ENCODE assay signal across 32 cellular contexts in the genomic region with DNA sequence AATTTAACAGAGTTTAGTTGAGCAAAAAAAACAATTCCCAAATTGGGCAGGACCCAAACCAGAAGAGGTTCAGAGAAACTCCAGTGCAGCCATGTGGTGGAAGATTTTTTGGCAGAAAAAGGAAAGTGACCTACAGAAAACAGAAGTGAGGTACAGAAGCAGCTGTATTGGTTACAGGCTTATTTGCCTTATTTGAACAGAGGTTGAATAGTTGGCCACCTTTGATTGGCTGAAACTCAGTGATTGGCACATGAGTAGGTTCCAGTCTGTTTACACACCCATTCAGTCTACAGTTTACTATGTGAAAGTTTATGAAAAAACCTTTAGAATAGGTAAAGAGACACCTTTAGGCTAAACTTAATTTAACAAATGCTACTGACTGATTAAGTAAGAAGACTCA.
"Had no signal": no experiment of that assay in that cellular context is flagged by ENCODE, and none has a peak within 500 bp of the region (broad histone marks: within the 10 kb centered on the region; RNA-seq: fewer than 3 reads in every experiment).

No MANE protein-coding gene starts in this region.

- DNase-seq: activated B cell treated with CpG ODN at 0.5 μM for 24 hours; activated CD4-positive, alpha-beta T cell treated with anti-CD3 and anti-CD28 coated beads for 48 hours; activated CD4-positive, alpha-beta T cell treated with anti-CD3 and anti-CD28 coated beads, Interleukin-2, amount 50 U/mL, for 1 hour; activated CD4-positive, alpha-beta T cell treated with anti-CD3 and anti-CD28 coated beads, Interleukin-2, amount 50 U/mL, for 48 hours; activated CD8-positive, alpha-beta memory T cell treated with anti-CD3 and anti-CD28 coated beads for 24 hours; activated CD8-positive, alpha-beta T cell treated with anti-CD3 and anti-CD28 coated beads for 36 hours; activated effector memory CD4-positive, alpha-beta T cell treated with anti-CD3 and anti-CD28 coated beads, Interleukin-2, amount 50 U/mL, for 16 hours; activated naive CD4-positive, alpha-beta T cell treated with anti-CD3 and anti-CD28 coated beads for 36 hours; activated naive CD8-positive, alpha-beta T cell treated with anti-CD3 and anti-CD28 coated beads for 36 hours; activated naive CD8-positive, alpha-beta T cell treated with anti-CD3 and anti-CD28 coated beads, Interleukin-2, amount 50 U/mL, for 24 hours; activated T-cell treated with anti-CD3 and anti-CD28 coated beads, Interleukin-2, amount 50 U/mL, for 4 hours; adrenal gland; amygdala; aorta; body of pancreas; caudate nucleus; cortex of kidney; dermis blood vessel endothelial cell; effector CD4-positive, alpha-beta T cell; effector memory CD8-positive, alpha-beta T cell; erythroblast; foreskin keratinocyte; gastrocnemius medialis; glutamatergic neuron; heart left ventricle; T1000; WERI-Rb-1 had no signal

- H3K4me3 ChIP-seq: adrenal gland, body of pancreas, esophagus muscularis mucosa, gastrocnemius medialis, heart left ventricle had no signal

- H3K4me1 Mint-ChIP-seq: activated B cell treated with CpG ODN at 0.5 μM for 24 hours; activated naive CD4-positive, alpha-beta T cell treated with anti-CD3 and anti-CD28 coated beads, Interleukin-2, amount 50 U/mL, for 24 hours; activated naive CD8-positive, alpha-beta T cell treated with anti-CD3 and anti-CD28 coated beads for 36 hours; activated naive CD8-positive, alpha-beta T cell treated with anti-CD3 and anti-CD28 coated beads, Interleukin-2, amount 50 U/mL, for 24 hours had no signal

- H3K9me3 ChIP-seq: adrenal gland, body of pancreas, esophagus muscularis mucosa, gastrocnemius medialis, heart left ventricle had no signal

- H3K27ac ChIP-seq: adrenal gland, body of pancreas, esophagus muscularis mucosa, foreskin keratinocyte, gastrocnemius medialis, heart left ventricle, WERI-Rb-1 had no signal

- H3K27ac Mint-ChIP-seq: activated B cell treated with CpG ODN at 0.5 μM for 24 hours; activated CD8-positive, alpha-beta T cell treated with anti-CD3 and anti-CD28 coated beads for 36 hours; activated naive CD4-positive, alpha-beta T cell treated with anti-CD3 and anti-CD28 coated beads for 36 hours; activated naive CD4-positive, alpha-beta T cell treated with anti-CD3 and anti-CD28 coated beads, Interleukin-2, amount 50 U/mL, for 24 hours; activated naive CD8-positive, alpha-beta T cell treated with anti-CD3 and anti-CD28 coated beads for 36 hours; activated naive CD8-positive, alpha-beta T cell treated with anti-CD3 and anti-CD28 coated beads, Interleukin-2, amount 50 U/mL, for 24 hours; activated T-helper 2 cell treated with anti-CD3 and anti-CD28 coated beads, Interferon-gamma antibody, Interleukin-2, Interleukin-4, amounts not matched to agents 10 μg/mL and 5 μg/mL and 100 μg/mL, durations not matched to agents 14 hours and 24 hours and 36 hours; effector memory CD8-positive, alpha-beta T cell; T-helper 2 cell treated with Interferon-gamma antibody and Interleukin-4, amounts not matched to agents 5 μg/mL and 100 μg/mL, for 36 hours had no signal

- H3K36me3 ChIP-seq: adrenal gland, gastrocnemius medialis, WERI-Rb-1 had no signal

- H3K36me3 Mint-ChIP-seq: activated naive CD4-positive, alpha-beta T cell treated with anti-CD3 and anti-CD28 coated beads, Interleukin-2, amount 50 U/mL, for 24 hours; activated naive CD8-positive, alpha-beta T cell treated with anti-CD3 and anti-CD28 coated beads for 36 hours had no signal

- H3K27me3 ChIP-seq: adrenal gland, body of pancreas, esophagus muscularis mucosa, foreskin keratinocyte, gastrocnemius medialis, heart left ventricle had no signal

- H3K27me3 Mint-ChIP-seq: activated CD8-positive, alpha-beta T cell treated with anti-CD3 and anti-CD28 coated beads for 36 hours; activated naive CD4-positive, alpha-beta T cell treated with anti-CD3 and anti-CD28 coated beads, Interleukin-2, amount 50 U/mL, for 24 hours; activated naive CD8-positive, alpha-beta T cell treated with anti-CD3 and anti-CD28 coated beads for 36 hours; activated naive CD8-positive, alpha-beta T cell treated with anti-CD3 and anti-CD28 coated beads, Interleukin-2, amount 50 U/mL, for 24 hours; effector memory CD8-positive, alpha-beta T cell had no signal

- ATAC-seq: activated CD4-positive, CD25-positive, alpha-beta regulatory T cell treated with anti-CD3 and anti-CD28 coated beads, Interleukin-2, amount 50 U/mL, for 24 hours; activated CD8-positive, alpha-beta T cell treated with anti-CD3 and anti-CD28 coated beads for 36 hours; activated naive CD8-positive, alpha-beta T cell treated with anti-CD3 and anti-CD28 coated beads, Interleukin-2, amount 50 U/mL, for 24 hours; activated T-cell treated with anti-CD3 and anti-CD28 coated beads, Interleukin-2, amount 50 U/mL, for 4 hours; body of pancreas; effector memory CD8-positive, alpha-beta T cell; foreskin keratinocyte; gastrocnemius medialis; heart left ventricle had no signal

- H3K9me3 Mint-ChIP-seq: activated B cell treated with CpG ODN at 0.5 μM for 24 hours; activated CD8-positive, alpha-beta T cell treated with anti-CD3 and anti-CD28 coated beads for 36 hours; activated naive CD4-positive, alpha-beta T cell treated with anti-CD3 and anti-CD28 coated beads for 36 hours; activated naive CD4-positive, alpha-beta T cell treated with anti-CD3 and anti-CD28 coated beads, Interleukin-2, amount 50 U/mL, for 24 hours; activated naive CD8-positive, alpha-beta T cell treated with anti-CD3 and anti-CD28 coated beads for 36 hours; activated naive CD8-positive, alpha-beta T cell treated with anti-CD3 and anti-CD28 coated beads, Interleukin-2, amount 50 U/mL, for 24 hours; activated T-cell treated with anti-CD3 and anti-CD28 coated beads, Interleukin-2, amount 50 U/mL, for 4 hours; activated T-helper 2 cell treated with anti-CD3 and anti-CD28 coated beads, Interferon-gamma antibody, Interleukin-2, Interleukin-4, amounts not matched to agents 10 μg/mL and 5 μg/mL and 100 μg/mL, durations not matched to agents 14 hours and 24 hours and 36 hours; effector memory CD8-positive, alpha-beta T cell; T-helper 2 cell treated with Interferon-gamma antibody and Interleukin-4, amounts not matched to agents 5 μg/mL and 100 μg/mL, for 36 hours had no signal

- H3K4me1 ChIP-seq: adrenal gland, body of pancreas, esophagus muscularis mucosa, gastrocnemius medialis had no signal

- H3K4me3 Mint-ChIP-seq: activated B cell treated with CpG ODN at 0.5 μM for 24 hours; activated CD8-positive, alpha-beta T cell treated with anti-CD3 and anti-CD28 coated beads for 36 hours; activated naive CD4-positive, alpha-beta T cell treated with anti-CD3 and anti-CD28 coated beads for 36 hours; activated naive CD4-positive, alpha-beta T cell treated with anti-CD3 and anti-CD28 coated beads, Interleukin-2, amount 50 U/mL, for 24 hours; activated naive CD8-positive, alpha-beta T cell treated with anti-CD3 and anti-CD28 coated beads for 36 hours; activated naive CD8-positive, alpha-beta T cell treated with anti-CD3 and anti-CD28 coated beads, Interleukin-2, amount 50 U/mL, for 24 hours; activated T-cell treated with anti-CD3 and anti-CD28 coated beads, Interleukin-2, amount 50 U/mL, for 4 hours; effector memory CD8-positive, alpha-beta T cell; T-helper 2 cell treated with Interferon-gamma antibody and Interleukin-4, amounts not matched to agents 5 μg/mL and 100 μg/mL, for 36 hours had no signal
